In the genomic region with DNA sequence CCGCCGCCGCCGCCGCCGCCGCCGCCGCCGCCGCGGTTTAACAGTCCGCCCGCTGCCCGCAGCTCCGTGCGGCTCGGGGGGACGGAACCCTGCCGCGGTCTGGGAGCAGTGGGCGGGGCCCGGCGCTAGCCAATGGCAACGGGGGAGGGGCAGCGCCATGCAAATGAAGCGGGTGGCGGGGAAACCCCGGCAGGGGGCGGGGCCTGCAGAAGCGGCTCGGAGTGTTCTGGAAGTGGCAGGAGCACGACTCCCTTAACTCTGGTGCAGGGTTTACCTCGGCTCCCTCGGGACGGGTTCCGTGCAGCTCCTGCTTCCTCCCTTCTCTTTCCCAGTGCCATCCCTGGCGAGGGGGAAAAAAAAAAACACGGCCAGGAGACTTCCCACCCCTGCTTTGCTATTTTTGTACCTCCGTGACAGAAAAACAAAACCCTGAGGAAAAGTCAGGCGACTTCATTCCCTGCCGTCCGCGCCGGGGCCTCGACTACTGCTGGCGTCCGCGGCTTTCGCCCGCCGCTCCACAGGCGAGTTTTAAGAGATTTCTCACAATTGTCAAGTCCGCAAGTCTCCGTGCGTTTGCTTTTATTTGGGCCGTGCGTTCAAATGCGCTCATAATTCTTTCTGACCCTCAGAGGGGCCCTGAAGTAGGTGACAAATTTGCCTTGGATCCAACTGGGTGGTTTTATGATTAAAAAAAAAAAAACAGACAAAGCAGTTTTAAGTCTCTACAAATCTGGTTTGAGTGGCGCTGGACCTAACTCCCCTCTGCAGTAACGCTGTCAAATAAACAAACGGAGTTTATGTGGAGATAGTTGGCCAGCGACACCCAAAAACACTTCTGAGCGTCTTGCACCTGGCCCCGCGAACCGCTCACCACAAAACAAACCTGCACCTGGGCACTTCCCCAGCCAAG, we compare ENCODE assay signal across 8 cellular contexts. TPM values are rescaled to one million over a fixed set of nuclear protein-coding genes. Genes with fewer than 3 reads are reported as not detected.
DNase-seq lines count a peak whose midpoint lies in the region; ATAC-seq and TF ChIP-seq lines count a peak whose summit lies in the region.

Gene KANSL1L (minus strand): TSS at position 101 of the 910 bp plus-strand sequence. CDS start 16,827 bp downstream, outside the sequence.

- peaks cover 22 to 23% of the 10 kb centered on the region in 2 experiments for H3K4me1 Mint-ChIP-seq in H9
- peaks cover 28% of the 10 kb centered on the region for H3K4me1 Mint-ChIP-seq in stimulated activated naive CD8-positive, alpha-beta T cell treated with anti-CD3 and anti-CD28 coated beads, Interleukin-15, amount 100 ng/mL, for 72 hours

- no peak for TF ChIP-seq RAD21 in neural cell (conservative IDR thresholded peaks at IDR 0.05)

- H2BK20ac ChIP-seq in H9 (ENCODE audit: low read depth, low read length, poor library complexity, severe bottlenecking) = no peak within 1 kb of the TSS

- H2AFZ ChIP-seq in H9 (ENCODE audit: low read length) (peak within 1 kb of the TSS; percentile 85), neural cell (ENCODE audit: low read depth, low read length) (peak within 1 kb of the TSS; percentile 94)

- H3K79me1 ChIP-seq in H9 (ENCODE audit: insufficient read depth, low read depth, low read length, poor library complexity, severe bottlenecking) = no peaks in the 10 kb centered on the region

- H2BK5ac ChIP-seq in H9 (ENCODE audit: insufficient read length, low read length) = peak within 1 kb of the TSS; percentile 56

- no peak within 1 kb of the TSS for H4K8ac ChIP-seq in H9 (replicated peaks; ENCODE audit: insufficient read length, low read depth, low read length)

- H3K9ac ChIP-seq in H9 (ENCODE audit: extremely low read depth, insufficient read length, low read length) (peak within 1 kb of the TSS; percentile 93), neural cell (ENCODE audit: low read length) (peak within 1 kb of the TSS; percentile 98)

- H3K9me3 ChIP-seq in H9 (ENCODE audit: control insufficient read depth, low read depth, low read length) (no peaks in the 10 kb centered on the region), neural cell (ENCODE audit: low read length) (no peaks in the 10 kb centered on the region)

- TF ChIP-seq CTCF in H9 (conservative IDR thresholded peaks at IDR 0.05) (no peak), neural cell (IDR thresholded peaks at IDR 0.05; ENCODE audit: poor library complexity, severe bottlenecking) (no peak)

- H2BK15ac ChIP-seq in H9 (ENCODE audit: low read depth, low read length) = no peak within 1 kb of the TSS

- H3F3A ChIP-seq in neural cell (ENCODE audit: insufficient read depth, low read length, poor library complexity, severe bottlenecking) = no peaks in the 10 kb centered on the region

- H3K9me2 ChIP-seq in neural cell (ENCODE audit: insufficient read depth, low read length) = no peaks in the 10 kb centered on the region

- no peaks in the 10 kb centered on the region; a peak in 2 of 5 replicates for H3K9me3 Mint-ChIP-seq in H9
- H3K9me3 Mint-ChIP-seq in stimulated activated naive CD8-positive, alpha-beta T cell treated with anti-CD3 and anti-CD28 coated beads, Interleukin-15, amount 100 ng/mL, for 72 hours = no peaks in the 10 kb centered on the region

- H3K4me1 ChIP-seq in H9 (ENCODE audit: insufficient read depth, low read length) = no peaks in the 10 kb centered on the region

- H4K5ac ChIP-seq in H9 (ENCODE audit: insufficient read length, low read depth, low read length) = peak within 1 kb of the TSS; percentile 13

- H3K79me2 ChIP-seq in H9 (ENCODE audit: insufficient read depth, low read length) (no peaks in the 10 kb centered on the region), neural cell (replicated peaks; ENCODE audit: insufficient read depth, low read length) (peaks cover 32% of the 10 kb centered on the region)

- no peak within 1 kb of the TSS for H2BK12ac ChIP-seq in H9 (ENCODE audit: insufficient read length, low read depth, low read length)

- no peaks in the 10 kb centered on the region for H3K36me3 Mint-ChIP-seq in H9 (ENCODE audit: insufficient read depth in 1 of 3, low read depth in 3 of 3)

- peak within 1 kb of the TSS; percentile 79 for H3K4me3 ChIP-seq in neural cell (ENCODE audit: low read length)

- no peak within 1 kb of the TSS for H4K91ac ChIP-seq in H9 (ENCODE audit: insufficient read length, low read depth, low read length)

- H3T11ph ChIP-seq in H9 (ENCODE audit: low read length) = no peak within 1 kb of the TSS

- H3K56ac ChIP-seq in H9 (ENCODE audit: insufficient read length, low read depth, low read length) = no peak within 1 kb of the TSS

- H3K23ac ChIP-seq in H9 (ENCODE audit: insufficient read length, low read depth, low read length) = no peak within 1 kb of the TSS

- H3K14ac ChIP-seq in H9 (ENCODE audit: insufficient read depth, low read length) = peak within 1 kb of the TSS; percentile 96

- peaks cover 16% of the 10 kb centered on the region for H3K23me2 ChIP-seq in H9 (ENCODE audit: insufficient read length, low read depth, low read length, poor library complexity, severe bottlenecking)

- peak; percentile 69 for TF ChIP-seq POLR2A in Raji (IDR thresholded peaks at IDR 0.05; ENCODE audit: insufficient read depth, low read depth, low read length)

- no peaks in the 10 kb centered on the region for H3K27me3 ChIP-seq in H9 (ENCODE audit: insufficient read depth, low read length)
- H3K27me3 ChIP-seq in neural cell (ENCODE audit: insufficient read depth, low read depth, low read length) = no peaks in the 10 kb centered on the region

- H4K20me1 ChIP-seq in H9 (ENCODE audit: control insufficient read depth, insufficient read depth, insufficient read length) = no peaks in the 10 kb centered on the region
- no peaks in the 10 kb centered on the region for H4K20me1 ChIP-seq in neural cell (ENCODE audit: insufficient read depth)

- H3K27me3 Mint-ChIP-seq in H9 (ENCODE audit: low read depth) = no peaks in the 10 kb centered on the region
- H3K27me3 Mint-ChIP-seq in stimulated activated naive CD8-positive, alpha-beta T cell treated with anti-CD3 and anti-CD28 coated beads, Interleukin-15, amount 100 ng/mL, for 72 hours = no peaks in the 10 kb centered on the region

- H3K4ac ChIP-seq in H9 (ENCODE audit: low read depth, low read length) = no peak within 1 kb of the TSS

- WGBS in H9 (ENCODE audit: extremely low coverage, insufficient read length, low lambda C conversion rate) = no CpG with 5 or more reads among the region's 67 CpGs

- peak; percentile 11 for TF ChIP-seq EP300 in neural cell (conservative IDR thresholded peaks at IDR 0.05; ENCODE audit: poor library complexity, severe bottlenecking)

- H3K36me3 ChIP-seq in neural cell (ENCODE audit: insufficient read depth, low read length) = no peaks in the 10 kb centered on the region

- DNase-seq in ELR (ENCODE audit: low read depth) = peak; percentile 97
- peak; percentile 97 for DNase-seq in H9
- peak; percentile 92 for DNase-seq in M059J (ENCODE audit: low read depth)
- peak; percentile 92 for DNase-seq in activated gamma-delta T cell (lab: John Stamatoyannopoulos, UW)
- DNase-seq in fibroblast of the conjunctiva (ENCODE audit: low read depth) = peak; percentile 92
- DNase-seq in stimulated activated naive CD8-positive, alpha-beta T cell treated with anti-CD3 and anti-CD28 coated beads, Interleukin-15, amount 100 ng/mL, for 72 hours = peak; percentile 94 to 95

- peak within 1 kb of the TSS; percentile 79 for H3K4me2 ChIP-seq in H9 (ENCODE audit: insufficient read depth, insufficient read length, low read length)
- H3K4me2 ChIP-seq in neural cell (ENCODE audit: low read length) = peak within 1 kb of the TSS; percentile 74

- peak within 1 kb of the TSS; percentile 98 for H3K18ac ChIP-seq in H9 (ENCODE audit: insufficient read length, low read depth, low read length)

- H2AK5ac ChIP-seq in H9 (ENCODE audit: insufficient read length, low read length) = no peak within 1 kb of the TSS

- peak within 1 kb of the TSS; percentile 95 to 97 for H3K4me3 Mint-ChIP-seq in H9
- H3K4me3 Mint-ChIP-seq in stimulated activated naive CD8-positive, alpha-beta T cell treated with anti-CD3 and anti-CD28 coated beads, Interleukin-15, amount 100 ng/mL, for 72 hours = peak within 1 kb of the TSS; percentile 99

- peak; percentile 80 for ATAC-seq in stimulated activated naive CD8-positive, alpha-beta T cell treated with anti-CD3 and anti-CD28 coated beads, Interleukin-15, amount 100 ng/mL, for 72 hours

- no peak within 1 kb of the TSS for H2BK120ac ChIP-seq in H9 (ENCODE audit: low read depth, low read length, poor library complexity, severe bottlenecking)

- peak within 1 kb of the TSS; percentile 99 to 100 (median 99) for H3K27ac Mint-ChIP-seq in H9
- peak within 1 kb of the TSS; percentile 99 to 100 for H3K27ac Mint-ChIP-seq in stimulated activated naive CD8-positive, alpha-beta T cell treated with anti-CD3 and anti-CD28 coated beads, Interleukin-15, amount 100 ng/mL, for 72 hours

- H3K27ac ChIP-seq in H9 (ENCODE audit: insufficient read length, low read depth, low read length) (peak within 1 kb of the TSS; percentile 85), neural cell (ENCODE audit: low read length) (peak within 1 kb of the TSS; percentile 94)

TF ChIP-seq in neural cell, 6 proteins besides CTCF, POLR2A, EP300 and RAD21 (continues in another document):
- TF ChIP-seq TAF1 (IDR thresholded peaks at IDR 0.05; ENCODE audit: low read depth) (no peak), POLR2AphosphoS5 (IDR thresholded peaks at IDR 0.05) (peak; percentile 74), MXI1 (conservative IDR thresholded peaks at IDR 0.05; ENCODE audit: poor library complexity, severe bottlenecking) (peak; percentile 62), SMC3 (conservative IDR thresholded peaks at IDR 0.05; ENCODE audit: poor library complexity) (no peak)

RNA-seq across cellular contexts. Expression of gene KANSL1L, which starts in this region (rescaled TPM):
- 7.7 and 8.2 TPM in 2 replicates for total RNA-seq in H9 (2021)
- total RNA-seq in M059J (2014; rRNA removed; shearing (Covaris generic)) = 7.3 and 11.2 TPM in 2 replicates
- polyA plus RNA-seq in neural cell = 27.6 and 33.5 TPM in 2 replicates
- polyA minus RNA-seq in neural cell = 93.9 and 95.4 TPM in 2 replicates

Comparison
In these comparisons a context has a peak if more than half of its experiments do, and no peak if none do; other contexts are left out.
1. Peak in every context shown above with its lines: DNase-seq, ATAC-seq, H3K4me3 ChIP-seq and H3K27ac ChIP-seq.